8 cellular contexts compared by ENCODE assay signal in genomic region chr10:110495731-110496552, GRCh38. TPM values are rescaled to one million over a fixed set of nuclear protein-coding genes. Genes with fewer than 3 reads are reported as not detected.
DNase-seq lines count a peak whose midpoint lies in the region; ATAC-seq, FAIRE-seq and TF ChIP-seq lines count a peak whose summit lies in the region.

No MANE protein-coding gene starts in this region.

- peak; percentile 30; the same call in 1 of the 2 replicates for TF ChIP-seq POLR2A in GM12891 (IDR thresholded peaks at IDR 0.05; ENCODE audit: low read depth, low read length)

- peaks cover 44% of the 10 kb centered on the region for H3K4me1 Mint-ChIP-seq in T-helper 1 cell treated with Interleukin-12 subunit alpha and Interleukin-12 subunit beta and Interleukin-4 antibody, amounts not matched to agents 30 μg/mL and 1 μg/mL, for 36 hours (ENCODE audit: low read depth)

- H3K36me3 Mint-ChIP-seq in T-helper 1 cell treated with Interleukin-12 subunit alpha and Interleukin-12 subunit beta and Interleukin-4 antibody, amounts not matched to agents 30 μg/mL and 1 μg/mL, for 36 hours (ENCODE audit: low read depth) = peaks cover 36% of the 10 kb centered on the region

- no peaks in the 10 kb centered on the region for H3K9me3 ChIP-seq in iPS-18c (ENCODE audit: control insufficient read depth, insufficient read depth, low read length)

- no peaks in the 10 kb centered on the region for H3K9me3 Mint-ChIP-seq in T-helper 1 cell treated with Interleukin-12 subunit alpha and Interleukin-12 subunit beta and Interleukin-4 antibody, amounts not matched to agents 30 μg/mL and 1 μg/mL, for 36 hours

- H3K4me3 ChIP-seq in iPS-18c (ENCODE audit: insufficient read depth, low read depth, low read length) = peak overlapping the region; percentile 84; the same call in 1 of the 2 replicates

- no peak for DNase-seq in GM12891 (ENCODE audit: insufficient read length, low spot score)
- peak; percentile 90 for DNase-seq in astrocyte of the hippocampus (ENCODE audit: low read depth, low spot score)
- DNase-seq in stimulated activated CD4-positive, alpha-beta T cell treated with anti-CD3 and anti-CD28 coated beads, Interleukin-1b, Interleukin-23, amount 100 ng/mL, for 24 hours (ENCODE audit: low read depth in 4 of 4, low spot score in 1 of 4) = peak in 3 of 4 experiments; percentile 34 to 64 (median 51)

- peak; percentile 45 for FAIRE-seq in GM12891 (lab: Jason Lieb, UNC)

- H3K27ac Mint-ChIP-seq in T-helper 1 cell treated with Interleukin-12 subunit alpha and Interleukin-12 subunit beta and Interleukin-4 antibody, amounts not matched to agents 30 μg/mL and 1 μg/mL, for 36 hours = peak overlapping the region; percentile 94

- H3K4me3 Mint-ChIP-seq in T-helper 1 cell treated with Interleukin-12 subunit alpha and Interleukin-12 subunit beta and Interleukin-4 antibody, amounts not matched to agents 30 μg/mL and 1 μg/mL, for 36 hours = peak overlapping the region; percentile 96

- no peak for ATAC-seq in HG02642 (IDR thresholded peaks at IDR 0.05; ENCODE audit: poor library complexity, unreplicated experiment)
- ATAC-seq in HG03135 (IDR thresholded peaks at IDR 0.05; ENCODE audit: unreplicated experiment) = no peak
- no peak for ATAC-seq in GM21619 (IDR thresholded peaks at IDR 0.05; ENCODE audit: unreplicated experiment)

- no peaks in the 10 kb centered on the region for H3K27me3 Mint-ChIP-seq in T-helper 1 cell treated with Interleukin-12 subunit alpha and Interleukin-12 subunit beta and Interleukin-4 antibody, amounts not matched to agents 30 μg/mL and 1 μg/mL, for 36 hours (ENCODE audit: low read depth)

TF ChIP-seq in GM12891, 5 proteins besides CTCF, POLR2A, EP300 and RAD21:
- TF ChIP-seq POLR2AphosphoS5 (IDR thresholded peaks at IDR 0.05; ENCODE audit: low read depth, low read length) (0 out of 2 replicates have a peak, but pooled peaks have one; percentile 3), POU2F2 (IDR thresholded peaks at IDR 0.05; ENCODE audit: low read depth, low read length) (no peak), PAX5 (IDR thresholded peaks at IDR 0.05; ENCODE audit: insufficient read depth, low read length, severe bottlenecking) (no peak), SPI1 (IDR thresholded peaks at IDR 0.05; ENCODE audit: low read depth, low read length) (peak; percentile 48; the same call in 1 of the 2 replicates)

RNA-seq across cellular contexts. Expression of gene DUSP5, which starts 1.8 kb away (rescaled TPM):
- polyA plus RNA-seq in GM12891 (2012; ENCODE audit: low read depth, missing spikeins) = 60.6 TPM
